ENCODE assay signal across 10 cellular contexts in the genomic region with DNA sequence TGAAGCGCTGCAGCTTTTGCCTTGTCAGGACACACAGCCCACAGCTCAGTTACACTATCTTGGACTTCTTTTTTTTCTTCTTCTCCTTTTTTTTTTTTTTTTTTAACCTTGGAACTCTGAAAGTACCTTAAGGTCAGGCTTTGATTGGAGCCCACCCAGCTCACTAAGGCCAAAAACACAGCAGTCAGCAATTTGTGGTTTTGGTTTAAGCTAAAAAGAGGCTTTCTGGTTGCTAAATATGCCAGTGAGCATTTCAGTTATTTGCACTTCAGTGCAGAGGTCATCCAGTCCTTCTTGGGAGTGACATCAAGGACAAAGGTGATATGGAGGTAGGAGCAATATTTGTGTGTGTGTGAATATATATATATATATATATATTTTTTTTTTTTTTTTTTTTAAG. TPM values are rescaled to one million over a fixed set of nuclear protein-coding genes. Genes with fewer than 3 reads are reported as not detected.
A peak's percentile ranks its signal among the peaks of the same experiment; 100 is the strongest.
DNase-seq lines count a peak whose midpoint lies in the region; ATAC-seq and TF ChIP-seq lines count a peak whose summit lies in the region.
"Had no signal": no experiment of that assay in that cellular context is flagged by ENCODE, and none has a peak within 500 bp of the region (broad histone marks: within the 10 kb centered on the region; RNA-seq: fewer than 3 reads in every experiment).

No MANE protein-coding gene starts in this region.

- no peak overlapping the region; the same call in 1 of the 2 replicates for H3K4ac ChIP-seq in IMR-90 (ENCODE audit: low read depth, low read length)

- H3K9me3 Mint-ChIP-seq in CD4-positive, CD25-positive, alpha-beta regulatory T cell, result no peaks in the 10 kb centered on the region
- no peaks in the 10 kb centered on the region for H3K9me3 Mint-ChIP-seq in activated naive CD8-positive, alpha-beta T cell treated with anti-CD3 and anti-CD28 coated beads, Interleukin-2, amount 10 ng/mL, durations not matched to agents 7 days and 5 days
- H3K9me3 Mint-ChIP-seq in natural killer cell treated with Interleukin-12 subunit alpha and Interleukin-12 subunit beta and Interleukin-15 and Interleukin-18, amount 100 ng/mL, for 72 hours, result no peaks in the 10 kb centered on the region
- H3K9me3 Mint-ChIP-seq: H9 had no signal

- no peaks in the 10 kb centered on the region for H3K9me3 ChIP-seq in CD4-positive, CD25-positive, alpha-beta regulatory T cell (ENCODE audit: control insufficient read depth in 2 of 2, low read length in 2 of 2)
- H3K9me3 ChIP-seq in IMR-90 (ENCODE audit: control insufficient read depth, insufficient read depth, low read length) (no peaks in the 10 kb centered on the region), ascending aorta (no peaks in the 10 kb centered on the region)

- H3K27ac Mint-ChIP-seq in CD4-positive, CD25-positive, alpha-beta regulatory T cell, result peak overlapping the region in 2 of 3 donors; percentile 87 to 98
- H3K27ac Mint-ChIP-seq in activated naive CD8-positive, alpha-beta T cell treated with anti-CD3 and anti-CD28 coated beads, Interleukin-2, amount 10 ng/mL, durations not matched to agents 7 days and 5 days, result peak overlapping the region; percentile 63
- H3K27ac Mint-ChIP-seq in natural killer cell treated with Interleukin-12 subunit alpha and Interleukin-12 subunit beta and Interleukin-15 and Interleukin-18, amount 100 ng/mL, for 72 hours, result peak overlapping the region; percentile 98 to 99
- H3K27ac Mint-ChIP-seq: H9 had no signal

- TF ChIP-seq CTCF in IMR-90 (conservative IDR thresholded peaks at IDR 0.05; ENCODE audit: low read depth, low read length) (no peak), ascending aorta (IDR thresholded peaks at IDR 0.05) (no peak)

- TF ChIP-seq POLR2A in IMR-90 (IDR thresholded peaks at IDR 0.05; ENCODE audit: low read depth, low read length), result no peak

- H3K36me3 ChIP-seq in CD4-positive, CD25-positive, alpha-beta regulatory T cell (ENCODE audit: control insufficient read depth, insufficient read depth, low read length), result peaks cover 5% of the 10 kb centered on the region
- no peaks in the 10 kb centered on the region; the same call in 1 of the 2 replicates for H3K36me3 ChIP-seq in IMR-90 (ENCODE audit: control insufficient read depth, insufficient read depth, low read length)
- no peaks in the 10 kb centered on the region for H3K36me3 ChIP-seq in ascending aorta

- DNase-seq in CD4-positive, CD25-positive, alpha-beta regulatory T cell, result no peak
- DNase-seq in IMR-90 (no peak), posterior vena cava (ENCODE audit: low spot score) (no peak), ascending aorta (ENCODE audit: low spot score in 2 of 2) (no peak)
- no peak for DNase-seq in activated naive CD8-positive, alpha-beta T cell treated with anti-CD3 and anti-CD28 coated beads, Interleukin-2, amount 10 ng/mL, durations not matched to agents 7 days and 5 days
- DNase-seq in natural killer cell treated with Interleukin-12 subunit alpha and Interleukin-12 subunit beta and Interleukin-15 and Interleukin-18, amount 100 ng/mL, for 72 hours (ENCODE audit: low spot score), result no peak
- no peak for DNase-seq in stimulated activated CD4-positive, alpha-beta T cell treated with anti-CD3 and anti-CD28 coated beads, Interleukin-2, amount 100 ng/mL, for 24 hours
- DNase-seq: activated CD8-positive, alpha-beta memory T cell treated with anti-CD3 and anti-CD28 coated beads, Interleukin-2, amount 50 U/mL, for 48 hours; H9; NCI-H2171 had no signal

- no peaks in the 10 kb centered on the region for H4K20me1 ChIP-seq in IMR-90 (ENCODE audit: insufficient read depth, low read length)

- no peak overlapping the region for H3K23ac ChIP-seq in IMR-90 (ENCODE audit: low read depth, low read length)

- no peak overlapping the region for H3K18ac ChIP-seq in IMR-90 (ENCODE audit: low read depth, low read length)

- dilution Hi-C loops in IMR-90 (cut with HindIII; ENCODE audit: low sequenced_read_pairs, unreplicated experiment), result no loop called here

- H3K4me1 Mint-ChIP-seq in CD4-positive, CD25-positive, alpha-beta regulatory T cell, result peaks cover 18 to 44% (median 35%) of the 10 kb centered on the region in 4 donors
- H3K4me1 Mint-ChIP-seq in activated naive CD8-positive, alpha-beta T cell treated with anti-CD3 and anti-CD28 coated beads, Interleukin-2, amount 10 ng/mL, durations not matched to agents 7 days and 5 days, result peaks cover 33% of the 10 kb centered on the region
- H3K4me1 Mint-ChIP-seq in natural killer cell treated with Interleukin-12 subunit alpha and Interleukin-12 subunit beta and Interleukin-15 and Interleukin-18, amount 100 ng/mL, for 72 hours (ENCODE audit: low read depth in 2 of 2), result peaks cover 32 to 40% of the 10 kb centered on the region in 2 donors

- WGBS in IMR-90 (ENCODE audit: extremely low coverage in 2 of 2, insufficient read length in 1 of 2), 2 experiments, result 80% methylated on average over 1 of the region's 1 CpG; no CpG with 5 or more reads in 1 of the 2 experiments

- peaks cover 16 to 20% of the 10 kb centered on the region in 2 experiments for H3K79me1 ChIP-seq in IMR-90 (ENCODE audit: low read depth in 1 of 2, low read length in 2 of 2)

- peak overlapping the region; percentile 13 for H3K4me3 ChIP-seq in CD4-positive, CD25-positive, alpha-beta regulatory T cell (ENCODE audit: low read depth, low read length)
- H3K4me3 ChIP-seq in IMR-90 (ENCODE audit: insufficient read depth, low read depth, low read length) (no peak overlapping the region), ascending aorta (peak overlapping the region in 1 of 2 donors; percentile 74)

- no peak overlapping the region for H2BK15ac ChIP-seq in IMR-90 (ENCODE audit: low read depth, low read length)

- CTCF ChIA-PET in IMR-90 (lab: Yijun Ruan, JAX), result interaction anchor here (0.7 kb wide), 1 partner anchor 366 kb away, joined by 3 read pairs; no protein-coding TSS in a partner anchor

- H3K4me3 Mint-ChIP-seq in CD4-positive, CD25-positive, alpha-beta regulatory T cell, result peak overlapping the region; percentile 69 to 96 (median 72)
- H3K4me3 Mint-ChIP-seq in activated naive CD8-positive, alpha-beta T cell treated with anti-CD3 and anti-CD28 coated beads, Interleukin-2, amount 10 ng/mL, durations not matched to agents 7 days and 5 days, result peak overlapping the region; percentile 45
- peak overlapping the region; percentile 86 for H3K4me3 Mint-ChIP-seq in natural killer cell treated with Interleukin-12 subunit alpha and Interleukin-12 subunit beta and Interleukin-15 and Interleukin-18, amount 100 ng/mL, for 72 hours

- H2AFZ ChIP-seq in IMR-90 (replicated peaks; ENCODE audit: low read length, poor library complexity), result no peak overlapping the region

- H4K8ac ChIP-seq in IMR-90 (ENCODE audit: low read depth in 2 of 2, low read length in 2 of 2), result no peak overlapping the region

- no peak overlapping the region for H2AK5ac ChIP-seq in IMR-90 (ENCODE audit: low read depth, low read length)

- H2BK20ac ChIP-seq in IMR-90 (ENCODE audit: low read depth, low read length), result no peak overlapping the region

- H3K9me1 ChIP-seq in IMR-90 (ENCODE audit: insufficient read depth, low read length), result peaks cover 6% of the 10 kb centered on the region

- no peak overlapping the region for H3K9ac ChIP-seq in IMR-90 (ENCODE audit: low read depth, low read length)

- H3K27ac ChIP-seq in CD4-positive, CD25-positive, alpha-beta regulatory T cell (ENCODE audit: insufficient read depth, low read length, poor library complexity, severe bottlenecking), result peak overlapping the region; percentile 77
- no peak overlapping the region for H3K27ac ChIP-seq in IMR-90 (ENCODE audit: insufficient read depth, low read length)
- H3K27ac ChIP-seq in ascending aorta, result peak overlapping the region in 1 of 2 donors; percentile 56

- POLR2A ChIA-PET in IMR-90 (lab: Charles Lee; ENCODE audit: unreplicated experiment), result no interaction called here
- POLR2A ChIA-PET in activated naive CD8-positive, alpha-beta T cell treated with anti-CD3 and anti-CD28 coated beads, Interleukin-2, amount 10 ng/mL, durations not matched to agents 7 days and 5 days (lab: Charles Lee), result interaction anchor here (0.6 to 5.6 kb wide), 5 partner anchors 11 to 133 kb away, joined by 3 to 69 read pairs (median 4); partner anchors contain the start of genes ARIH2 and PRKAR2A

- H2AK9ac ChIP-seq in IMR-90 (replicated peaks; ENCODE audit: low read depth, low read length, poor library complexity), result no peak overlapping the region

- intact Hi-C loops in IMR-90 (cut with micrococcal nuclease) (no loop called here), posterior vena cava (cut with DNase I) (no loop called here), ascending aorta (cut with DNase I) (loop anchor here (5.0 kb wide), 1 partner anchor 50 kb away; the partner anchor contains the start of gene PRKAR2A)

- H3K56ac ChIP-seq in IMR-90 (ENCODE audit: extremely low read depth, insufficient read depth, low read length), result no peak overlapping the region; the same call in 1 of the 2 replicates

- no peak overlapping the region for H3K14ac ChIP-seq in IMR-90 (replicated peaks; ENCODE audit: low read depth, low read length)

- H3K27me3 Mint-ChIP-seq in CD4-positive, CD25-positive, alpha-beta regulatory T cell, result peaks cover 7% of the 10 kb centered on the region
- H3K27me3 Mint-ChIP-seq in activated naive CD8-positive, alpha-beta T cell treated with anti-CD3 and anti-CD28 coated beads, Interleukin-2, amount 10 ng/mL, durations not matched to agents 7 days and 5 days, result no peaks in the 10 kb centered on the region
- no peaks in the 10 kb centered on the region for H3K27me3 Mint-ChIP-seq in natural killer cell treated with Interleukin-12 subunit alpha and Interleukin-12 subunit beta and Interleukin-15 and Interleukin-18, amount 100 ng/mL, for 72 hours

- H3K4me1 ChIP-seq in CD4-positive, CD25-positive, alpha-beta regulatory T cell (ENCODE audit: control insufficient read depth, insufficient read depth, low read length, poor library complexity, severe bottlenecking), result peaks cover 29% of the 10 kb centered on the region
- peaks cover 4% of the 10 kb centered on the region for H3K4me1 ChIP-seq in IMR-90 (ENCODE audit: control insufficient read depth, insufficient read depth, low read length)
- peaks cover 5 to 13% of the 10 kb centered on the region in 2 donors for H3K4me1 ChIP-seq in ascending aorta

- no peak overlapping the region for H3K4me2 ChIP-seq in IMR-90 (ENCODE audit: low read depth, low read length)

- in situ Hi-C loops in IMR-90 (cut with MboI; ENCODE audit: low sequenced_read_pairs), result no loop called here

- BruUV-seq in IMR-90 (replicated peaks; lab: Mats Ljungman, UMichigan), result no TSS peak

- no peak overlapping the region for H2BK120ac ChIP-seq in IMR-90 (ENCODE audit: low read depth, low read length)

- peaks cover 3% of the 10 kb centered on the region for H3K36me3 Mint-ChIP-seq in CD4-positive, CD25-positive, alpha-beta regulatory T cell
- peaks cover 11% of the 10 kb centered on the region for H3K36me3 Mint-ChIP-seq in activated naive CD8-positive, alpha-beta T cell treated with anti-CD3 and anti-CD28 coated beads, Interleukin-2, amount 10 ng/mL, durations not matched to agents 7 days and 5 days
- H3K36me3 Mint-ChIP-seq in natural killer cell treated with Interleukin-12 subunit alpha and Interleukin-12 subunit beta and Interleukin-15 and Interleukin-18, amount 100 ng/mL, for 72 hours, result no peaks in the 10 kb centered on the region

- no peak for TF ChIP-seq RAD21 in IMR-90 (IDR thresholded peaks at IDR 0.05; ENCODE audit: low read length)

- H2BK5ac ChIP-seq in IMR-90 (ENCODE audit: low read depth, low read length, poor library complexity, severe bottlenecking), result no peak overlapping the region

- H3K27me3 ChIP-seq in CD4-positive, CD25-positive, alpha-beta regulatory T cell (ENCODE audit: control insufficient read depth, insufficient read depth, low read length), result no peaks in the 10 kb centered on the region
- H3K27me3 ChIP-seq in IMR-90 (ENCODE audit: control insufficient read depth, insufficient read depth, low read length) (no peaks in the 10 kb centered on the region), ascending aorta (no peaks in the 10 kb centered on the region)

- H4K5ac ChIP-seq in IMR-90 (ENCODE audit: low read depth, low read length), result no peak overlapping the region

- no peak for ATAC-seq in CD4-positive, CD25-positive, alpha-beta regulatory T cell (ENCODE audit: low read depth in 2 of 2)
- no peak for ATAC-seq in IMR-90 (ENCODE audit: low read depth)
- no peak for ATAC-seq in activated naive CD8-positive, alpha-beta T cell treated with anti-CD3 and anti-CD28 coated beads, Interleukin-2, amount 10 ng/mL, durations not matched to agents 7 days and 5 days (ENCODE audit: low read depth)
- no peak for ATAC-seq in natural killer cell treated with Interleukin-12 subunit alpha and Interleukin-12 subunit beta and Interleukin-15 and Interleukin-18, amount 100 ng/mL, for 72 hours

- no peak overlapping the region for H4K91ac ChIP-seq in IMR-90 (ENCODE audit: insufficient read depth, low read depth, low read length)

RNA-seq across cellular contexts. Expression of gene SLC25A20, which starts 1.7 kb away (rescaled TPM):
- total RNA-seq in CD4-positive, CD25-positive, alpha-beta regulatory T cell, result 8.0 TPM
- polyA plus RNA-seq in CD4-positive, CD25-positive, alpha-beta regulatory T cell, result 10 to 100 TPM; 21.5 to 32.6 (median 25.4) TPM
- total RNA-seq in IMR-90 (2012; rRNA removed), result 27.1 and 29.2 TPM in 2 replicates
- 21.8 and 23.8 TPM in 2 replicates for polyA plus RNA-seq in IMR-90 (2012; rRNA removed)
- 10.5 and 13.3 TPM in 2 replicates for polyA plus RNA-seq in IMR-90 (2012; cell fraction: cytosol; rRNA removed)
- polyA plus RNA-seq in IMR-90 (2012; cell fraction: nucleus; rRNA removed; ENCODE audit: low replicate concordance), result 5.4 and 27.0 TPM in 2 replicates
- 10 to 100 TPM; 27.5 to 28.3 TPM for total RNA-seq in activated naive CD8-positive, alpha-beta T cell treated with anti-CD3 and anti-CD28 coated beads, Interleukin-2, amount 10 ng/mL, durations not matched to agents 7 days and 5 days
- 10 to 100 TPM; 27.8 to 32.5 TPM for total RNA-seq in natural killer cell treated with Interleukin-12 subunit alpha and Interleukin-12 subunit beta and Interleukin-15 and Interleukin-18, amount 100 ng/mL, for 72 hours
- 10 to 100 TPM; 10.8 to 19.5 TPM for total RNA-seq in posterior vena cava
- total RNA-seq in ascending aorta, result 14.4 TPM

RNA-seq across cellular contexts. Expression of gene ARIH2, which starts 21.7 kb away (rescaled TPM):
- 171 TPM for total RNA-seq in CD4-positive, CD25-positive, alpha-beta regulatory T cell
- polyA plus RNA-seq in CD4-positive, CD25-positive, alpha-beta regulatory T cell, result 100 to 1,000 TPM; 110 to 114 (median 112) TPM
- total RNA-seq in IMR-90 (2012; rRNA removed), result 73.0 and 93.7 TPM in 2 replicates
- 54.0 and 62.3 TPM in 2 replicates for polyA plus RNA-seq in IMR-90 (2012; rRNA removed)
- 29.2 and 37.6 TPM in 2 replicates for polyA plus RNA-seq in IMR-90 (2012; cell fraction: cytosol; rRNA removed)
- 121 and 155 TPM in 2 replicates for polyA plus RNA-seq in IMR-90 (2012; cell fraction: nucleus; rRNA removed; ENCODE audit: low replicate concordance)
- total RNA-seq in activated naive CD8-positive, alpha-beta T cell treated with anti-CD3 and anti-CD28 coated beads, Interleukin-2, amount 10 ng/mL, durations not matched to agents 7 days and 5 days, result 100 to 1,000 TPM; 108 to 118 TPM
- total RNA-seq in natural killer cell treated with Interleukin-12 subunit alpha and Interleukin-12 subunit beta and Interleukin-15 and Interleukin-18, amount 100 ng/mL, for 72 hours, result 100 to 1,000 TPM; 141 to 238 TPM
- 10 to 100 TPM; 59.2 to 84.6 TPM for total RNA-seq in posterior vena cava
- total RNA-seq in ascending aorta, result 82.3 TPM

RNA-seq across cellular contexts. Expression of gene PRKAR2A, which starts 49.3 kb away (rescaled TPM):
- total RNA-seq in CD4-positive, CD25-positive, alpha-beta regulatory T cell, result 29.3 TPM
- 10 to 100 TPM; 13.4 to 15.3 (median 14.3) TPM for polyA plus RNA-seq in CD4-positive, CD25-positive, alpha-beta regulatory T cell
- total RNA-seq in IMR-90 (2012; rRNA removed) (48.2 and 53.0 TPM in 2 replicates), posterior vena cava (10 to 100 TPM; 49.6 to 69.6 TPM), ascending aorta (148 TPM)
- 10.2 and 11.3 TPM in 2 replicates for polyA plus RNA-seq in IMR-90 (2012; rRNA removed)
- 28.4 and 59.3 TPM in 2 replicates for polyA plus RNA-seq in IMR-90 (2012; cell fraction: cytosol; rRNA removed)
- polyA plus RNA-seq in IMR-90 (2012; cell fraction: nucleus; rRNA removed; ENCODE audit: low replicate concordance), result 7.2 and 21.3 TPM in 2 replicates
- total RNA-seq in activated naive CD8-positive, alpha-beta T cell treated with anti-CD3 and anti-CD28 coated beads, Interleukin-2, amount 10 ng/mL, durations not matched to agents 7 days and 5 days, result 10 to 100 TPM; 37.0 to 37.6 TPM
- total RNA-seq in natural killer cell treated with Interleukin-12 subunit alpha and Interleukin-12 subunit beta and Interleukin-15 and Interleukin-18, amount 100 ng/mL, for 72 hours, result 10 to 100 TPM; 46.0 to 46.4 TPM
